25 cellular contexts compared by ENCODE assay signal in the genomic region with DNA sequence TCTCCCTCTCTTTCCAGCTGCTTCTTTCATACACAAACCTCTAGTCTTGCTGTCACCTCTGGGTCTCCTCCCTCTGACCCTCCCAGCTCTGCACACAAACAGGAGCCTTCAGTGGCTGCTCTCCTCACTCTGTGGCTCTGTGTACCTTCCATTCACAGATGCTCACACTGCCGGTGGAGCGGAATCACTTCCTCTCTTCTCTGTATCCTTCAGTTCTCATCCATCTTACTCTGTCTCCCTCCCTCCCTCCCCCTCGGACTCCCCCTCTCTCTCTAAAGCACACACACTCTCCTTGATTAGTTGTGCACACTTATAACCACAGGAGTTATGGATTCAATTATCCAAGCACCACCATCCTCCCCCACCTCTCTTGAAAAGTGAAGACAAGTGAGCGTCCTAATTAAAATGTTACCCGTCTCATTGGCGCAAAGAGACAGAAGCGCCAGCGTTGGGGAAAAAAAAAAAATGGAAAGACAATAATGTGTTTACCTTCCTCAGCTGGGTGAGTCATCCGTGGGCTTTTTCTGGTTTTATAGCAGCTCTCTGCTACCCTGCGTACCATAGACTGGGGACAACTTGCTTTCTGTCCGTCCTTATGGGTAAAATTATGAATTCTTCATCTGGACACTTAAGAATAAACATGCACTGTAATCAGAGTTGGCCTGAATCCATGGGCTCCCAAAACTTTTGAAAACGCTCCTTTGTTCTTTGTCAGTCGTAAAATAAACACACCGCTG.
DNase-seq lines count a peak whose midpoint lies in the region; ATAC-seq, FAIRE-seq and TF ChIP-seq lines count a peak whose summit lies in the region.
"Had no signal": no experiment of that assay in that cellular context is flagged by ENCODE, and none has a peak within 500 bp of the region (broad histone marks: within the 10 kb centered on the region; RNA-seq: fewer than 3 reads in every experiment).

No MANE protein-coding gene starts in this region.

- DNase-seq in NCI-H82 treated with DMSO at 0.1 percent for 48 hours (lab: John Stamatoyannopoulos, UW; ENCODE audit: unreplicated experiment): peak; percentile 42
- DNase-seq in ecto neural progenitor cell (ENCODE audit: low spot score): peak; percentile 22
- peak; percentile 20 for DNase-seq in urothelium cell line (ENCODE audit: low spot score)
- no peak for DNase-seq in activated CD8-positive, alpha-beta T cell treated with anti-CD3 and anti-CD28 coated beads for 36 hours
- no peak for DNase-seq in OCI-M2 (lab: John Stamatoyannopoulos, UW; ENCODE audit: unreplicated experiment)
- no peak for DNase-seq in NCI-H2081 (lab: John Stamatoyannopoulos, UW)
- DNase-seq: activated B cell treated with CpG ODN at 0.5 μM for 24 hours; activated naive CD4-positive, alpha-beta T cell treated with anti-CD3 and anti-CD28 coated beads for 36 hours; Caco-2; colonic mucosa; DMS79; esophagus squamous epithelium; foreskin melanocyte; immature natural killer cell; mesenchymal stem cell; NCI-H1417; NCI-H2081 treated with DMSO at 0.1 percent for 48 hours; NCI-H446 treated with DMSO at 0.1 percent for 48 hours; PC-3 had no signal

- ATAC-seq in activated CD8-positive, alpha-beta T cell treated with anti-CD3 and anti-CD28 coated beads for 36 hours: no peak
- ATAC-seq: K562, left lobe of liver, PC-3, Right ventricle myocardium inferior had no signal

- H3K4me1 Mint-ChIP-seq in nephron: peaks cover 31% of the 10 kb centered on the region
- no peaks in the 10 kb centered on the region for H3K4me1 Mint-ChIP-seq in activated CD8-positive, alpha-beta T cell treated with anti-CD3 and anti-CD28 coated beads for 36 hours (ENCODE audit: low read depth)
- H3K4me1 Mint-ChIP-seq: activated B cell treated with CpG ODN at 0.5 μM for 24 hours, immature natural killer cell had no signal

- H3K27ac Mint-ChIP-seq in nephron: peak overlapping the region; percentile 41 to 50 (median 48)
- no peak overlapping the region for H3K27ac Mint-ChIP-seq in activated CD8-positive, alpha-beta T cell treated with anti-CD3 and anti-CD28 coated beads for 36 hours
- H3K27ac Mint-ChIP-seq: activated B cell treated with CpG ODN at 0.5 μM for 24 hours; activated naive CD4-positive, alpha-beta T cell treated with anti-CD3 and anti-CD28 coated beads for 36 hours; activated T-helper 1 cell treated with anti-CD3 and anti-CD28 coated beads, Interleukin-12 subunit alpha, Interleukin-12 subunit beta, Interleukin-2, Interleukin-4 antibody, amounts not matched to agents 30 ng/mL and 10 ng/mL and 1 ng/mL, durations not matched to agents 14 hours and 24 hours and 36 hours; immature natural killer cell had no signal

- H3K4me3 Mint-ChIP-seq in nephron: peak overlapping the region; percentile 3 to 14 (median 10)
- no peak overlapping the region for H3K4me3 Mint-ChIP-seq in activated CD8-positive, alpha-beta T cell treated with anti-CD3 and anti-CD28 coated beads for 36 hours
- H3K4me3 Mint-ChIP-seq: activated B cell treated with CpG ODN at 0.5 μM for 24 hours; activated naive CD4-positive, alpha-beta T cell treated with anti-CD3 and anti-CD28 coated beads for 36 hours; activated T-helper 1 cell treated with anti-CD3 and anti-CD28 coated beads, Interleukin-12 subunit alpha, Interleukin-12 subunit beta, Interleukin-2, Interleukin-4 antibody, amounts not matched to agents 30 ng/mL and 10 ng/mL and 1 ng/mL, durations not matched to agents 14 hours and 24 hours and 36 hours; immature natural killer cell had no signal

- intact Hi-C loops in activated CD8-positive, alpha-beta T cell treated with anti-CD3 and anti-CD28 coated beads for 36 hours (cut with micrococcal nuclease): no loop called here

- H3K9me3 Mint-ChIP-seq in nephron: no peaks in the 10 kb centered on the region
- H3K9me3 Mint-ChIP-seq in activated CD8-positive, alpha-beta T cell treated with anti-CD3 and anti-CD28 coated beads for 36 hours: no peaks in the 10 kb centered on the region
- H3K9me3 Mint-ChIP-seq: activated B cell treated with CpG ODN at 0.5 μM for 24 hours; activated naive CD4-positive, alpha-beta T cell treated with anti-CD3 and anti-CD28 coated beads for 36 hours; activated T-helper 1 cell treated with anti-CD3 and anti-CD28 coated beads, Interleukin-12 subunit alpha, Interleukin-12 subunit beta, Interleukin-2, Interleukin-4 antibody, amounts not matched to agents 30 ng/mL and 10 ng/mL and 1 ng/mL, durations not matched to agents 14 hours and 24 hours and 36 hours had no signal

- no peak for FAIRE-seq in urothelium cell line (lab: Jason Lieb, UNC)
- FAIRE-seq: HTR-8/SVneo, K562 had no signal

- peaks cover 17% of the 10 kb centered on the region for H3K27me3 Mint-ChIP-seq in nephron (ENCODE audit: low read depth)
- no peaks in the 10 kb centered on the region for H3K27me3 Mint-ChIP-seq in activated CD8-positive, alpha-beta T cell treated with anti-CD3 and anti-CD28 coated beads for 36 hours
- H3K27me3 Mint-ChIP-seq: activated B cell treated with CpG ODN at 0.5 μM for 24 hours had no signal

- no peak for TF ChIP-seq CTCF in nephron (IDR thresholded peaks at IDR 0.05; ENCODE audit: unreplicated experiment in 3 of 3)
- TF ChIP-seq CTCF in activated CD8-positive, alpha-beta T cell treated with anti-CD3 and anti-CD28 coated beads for 36 hours (IDR thresholded peaks at IDR 0.05): no peak

- H3K36me3 Mint-ChIP-seq in nephron (ENCODE audit: low read depth): no peaks in the 10 kb centered on the region
- H3K36me3 Mint-ChIP-seq in activated CD8-positive, alpha-beta T cell treated with anti-CD3 and anti-CD28 coated beads for 36 hours (ENCODE audit: low read depth): no peaks in the 10 kb centered on the region
- H3K36me3 Mint-ChIP-seq: immature natural killer cell had no signal

- POLR2A ChIA-PET in activated CD8-positive, alpha-beta T cell treated with anti-CD3 and anti-CD28 coated beads for 36 hours (lab: Charles Lee): no interaction called here

- CTCF ChIA-PET in activated CD8-positive, alpha-beta T cell treated with anti-CD3 and anti-CD28 coated beads for 36 hours (lab: Charles Lee): no interaction called here

Comparison
In these comparisons a context has a peak if more than half of its experiments do, and no peak if none do; other contexts are left out.
1. DNase-seq: peak in NCI-H82 treated with DMSO at 0.1 percent for 48 hours (single experiment), ecto neural progenitor cell (single experiment) and urothelium cell line (single experiment); none in activated CD8-positive, alpha-beta T cell treated with anti-CD3 and anti-CD28 coated beads for 36 hours (single experiment), OCI-M2 (single experiment) and NCI-H2081 (0 of 2).